29 cellular contexts compared by ENCODE assay signal in the genomic region with DNA sequence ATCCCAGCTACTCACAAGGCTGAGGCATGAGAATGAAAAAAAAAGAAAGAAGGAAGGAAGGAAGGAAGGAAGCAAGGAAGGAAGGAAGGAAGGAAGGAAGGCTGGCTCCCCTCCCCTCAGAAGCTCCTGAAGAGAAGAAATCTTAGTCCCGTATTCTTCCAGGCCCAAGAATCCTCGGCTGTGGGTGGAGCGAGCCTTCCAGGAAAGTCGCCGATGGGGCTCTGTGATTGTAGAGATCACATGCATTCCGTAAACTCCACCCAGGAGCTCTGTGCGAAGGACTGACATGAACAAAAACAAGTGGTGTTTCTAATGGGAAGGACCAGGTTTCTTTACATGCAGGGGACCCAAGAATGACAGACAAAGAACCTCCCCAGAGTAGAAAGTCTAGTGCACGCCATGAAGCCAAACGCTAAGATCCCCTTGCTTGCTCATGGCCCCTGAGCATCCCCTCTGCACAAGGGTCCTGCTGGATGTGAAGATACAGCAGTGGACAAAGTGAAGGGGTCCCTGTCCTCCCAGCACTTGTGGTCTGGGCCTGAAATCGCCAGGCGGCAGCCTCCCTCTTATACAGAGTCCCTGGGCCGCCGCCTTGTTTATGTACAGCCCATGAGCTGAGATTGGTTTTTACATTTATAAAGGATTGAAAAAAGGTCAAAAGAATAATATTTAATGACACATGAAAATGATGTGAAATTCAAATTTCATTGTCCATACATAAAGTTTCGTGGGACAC. TPM values are rescaled to one million over a fixed set of nuclear protein-coding genes. Genes with fewer than 3 reads are reported as not detected.
"Had no signal": no experiment of that assay in that cellular context is flagged by ENCODE, and none has a peak within 500 bp of the region (broad histone marks: within the 10 kb centered on the region; RNA-seq: fewer than 3 reads in every experiment).

No MANE protein-coding gene starts in this region.

- DNase-seq: Karpas-422, MM.1S, MV-4-11, NCI-H1092, NCI-H1105, NCI-H1417 treated with DMSO at 0.1 percent for 48 hours, NCI-H1436 treated with DMSO at 0.1 percent for 48 hours, NCI-H1694 treated with DMSO at 0.1 percent for 48 hours, NCI-H187 treated with DMSO at 0.1 percent for 48 hours, NCI-H2081, NCI-H2171 treated with DMSO at 0.1 percent for 48 hours, NCI-H2227 treated with DMSO at 0.1 percent for 48 hours, NCI-H446, NCI-H510A treated with DMSO at 0.1 percent for 48 hours, NCI-H524 treated with DMSO at 0.1 percent for 48 hours, NCI-H526 treated with DMSO at 0.1 percent for 48 hours, NCI-H774, PC-3, Right ventricle myocardium superior, SHP77 treated with DMSO at 0.1 percent for 48 hours, SK-N-SH, SW 1271 had no signal

- H3K9me3 ChIP-seq: Peyer's patch, SJSA1, SK-N-SH had no signal

- H3K4me1 ChIP-seq: Peyer's patch, SJSA1 had no signal

- H3K4me2 ChIP-seq: KMS-11, SK-N-SH had no signal

- H3K36me3 ChIP-seq: Peyer's patch, SJSA1 had no signal

- H3K4me3 ChIP-seq: Peyer's patch, SJSA1 had no signal

- H3K27me3 ChIP-seq: Peyer's patch had no signal

- H3K27ac ChIP-seq: KMS-11, Peyer's patch, SJSA1 had no signal

- H3K9ac ChIP-seq: KMS-11, SK-N-SH had no signal

RNA-seq across cellular contexts. Expression of a gene that starts 25.2 kb away (rescaled TPM):
- total RNA-seq: LHCN-M2, MCF 10A, NCI-H460, OCI-LY7, PC-3, Right ventricle myocardium superior, SJSA1 had no signal
- polyA plus RNA-seq: SK-N-SH had no signal
